In the genomic region with DNA sequence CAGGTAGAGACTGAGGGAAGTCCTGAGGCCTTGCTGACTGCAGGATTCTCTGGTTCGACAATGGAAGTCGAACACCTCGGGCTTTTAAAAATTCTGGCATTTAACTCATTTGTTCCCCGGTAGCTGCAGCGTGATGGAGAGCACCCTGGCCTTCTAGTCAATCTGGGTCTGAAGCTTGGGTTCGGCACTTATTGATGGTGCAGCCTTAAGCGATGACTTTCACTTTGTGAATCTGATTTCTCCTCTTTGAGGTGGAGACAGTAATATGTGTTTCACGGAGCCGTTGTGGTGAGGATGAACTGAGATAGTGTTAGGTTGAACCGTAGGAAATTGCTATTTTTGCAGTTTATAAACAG, we compare ENCODE assay signal across 8 cellular contexts. TPM values are rescaled to one million over a fixed set of nuclear protein-coding genes. Genes with fewer than 3 reads are reported as not detected.
A peak's percentile ranks its signal among the peaks of the same experiment; 100 is the strongest.
DNase-seq lines count a peak whose midpoint lies in the region; ATAC-seq and TF ChIP-seq lines count a peak whose summit lies in the region.

No MANE protein-coding gene starts in this region.

- ATAC-seq in stimulated activated naive CD8-positive, alpha-beta T cell treated with anti-CD3 and anti-CD28 coated beads, Interleukin-15, Interleukin-2, amounts not matched to agents 100 U/mL and 50 U/mL, for 24 hours = no peak
- no peak for ATAC-seq in GM21619 (IDR thresholded peaks at IDR 0.05; ENCODE audit: unreplicated experiment)

- no peaks in the 10 kb centered on the region for H3K9me3 Mint-ChIP-seq in stimulated activated naive CD8-positive, alpha-beta T cell treated with anti-CD3 and anti-CD28 coated beads, Interleukin-15, Interleukin-2, amounts not matched to agents 100 ng/mL and 50 ng/mL, for 24 hours
- H3K9me3 Mint-ChIP-seq in brain = no peaks in the 10 kb centered on the region
- H3K9me3 Mint-ChIP-seq in mesothelial cell of epicardium = no peaks in the 10 kb centered on the region

- DNase-seq in stimulated activated naive CD8-positive, alpha-beta T cell treated with anti-CD3 and anti-CD28 coated beads, Interleukin-15, Interleukin-2, amounts not matched to agents 100 U/mL and 50 U/mL, for 24 hours = no peak
- DNase-seq in mesothelial cell of epicardium (ENCODE audit: low spot score in 2 of 2, unreplicated experiment in 2 of 2) (no peak), cerebellum (ENCODE audit: low spot score) (no peak), NCI-H2081 treated with DMSO at 0.1 percent for 48 hours (lab: John Stamatoyannopoulos, UW) (no peak), COLO668 (lab: John Stamatoyannopoulos, UW; ENCODE audit: unreplicated experiment) (no peak)

- H3K27me3 Mint-ChIP-seq in stimulated activated naive CD8-positive, alpha-beta T cell treated with anti-CD3 and anti-CD28 coated beads, Interleukin-15, Interleukin-2, amounts not matched to agents 100 ng/mL and 50 ng/mL, for 24 hours = no peaks in the 10 kb centered on the region
- H3K27me3 Mint-ChIP-seq in brain (peaks cover 25% of the 10 kb centered on the region), mesothelial cell of epicardium (ENCODE audit: low read depth) (peaks cover 19% of the 10 kb centered on the region)

- H3K4me1 Mint-ChIP-seq in stimulated activated naive CD8-positive, alpha-beta T cell treated with anti-CD3 and anti-CD28 coated beads, Interleukin-15, Interleukin-2, amounts not matched to agents 100 ng/mL and 50 ng/mL, for 24 hours (ENCODE audit: low read depth) = peaks cover 36% of the 10 kb centered on the region
- peaks cover 44% of the 10 kb centered on the region for H3K4me1 Mint-ChIP-seq in brain
- H3K4me1 Mint-ChIP-seq in mesothelial cell of epicardium = peaks cover 28% of the 10 kb centered on the region

- TF ChIP-seq CTCF in brain (conservative IDR thresholded peaks at IDR 0.05) (peak; percentile 39 to 62), mesothelial cell of epicardium (IDR thresholded peaks at IDR 0.05; ENCODE audit: unreplicated experiment) (no peak)

- peaks cover 18% of the 10 kb centered on the region for H3K36me3 Mint-ChIP-seq in stimulated activated naive CD8-positive, alpha-beta T cell treated with anti-CD3 and anti-CD28 coated beads, Interleukin-15, Interleukin-2, amounts not matched to agents 100 ng/mL and 50 ng/mL, for 24 hours (ENCODE audit: low read depth)
- H3K36me3 Mint-ChIP-seq in brain (peaks cover 21% of the 10 kb centered on the region), mesothelial cell of epicardium (peaks cover 7% of the 10 kb centered on the region)

- H3K4me3 Mint-ChIP-seq in stimulated activated naive CD8-positive, alpha-beta T cell treated with anti-CD3 and anti-CD28 coated beads, Interleukin-15, Interleukin-2, amounts not matched to agents 100 ng/mL and 50 ng/mL, for 24 hours = peak overlapping the region; percentile 86
- H3K4me3 Mint-ChIP-seq in brain (peak overlapping the region; percentile 85 to 92 (median 86)), mesothelial cell of epicardium (peak overlapping the region; percentile 74)

- peak overlapping the region; percentile 93 for H3K27ac Mint-ChIP-seq in stimulated activated naive CD8-positive, alpha-beta T cell treated with anti-CD3 and anti-CD28 coated beads, Interleukin-15, Interleukin-2, amounts not matched to agents 100 ng/mL and 50 ng/mL, for 24 hours
- H3K27ac Mint-ChIP-seq in brain (peak overlapping the region; percentile 81 to 97 (median 92)), mesothelial cell of epicardium (peak overlapping the region; percentile 67)

RNA-seq across cellular contexts. Expression of gene PARP6, which starts 0.6 kb away (rescaled TPM):
- polyA plus RNA-seq in brain (ENCODE audit: insufficient read depth, low read depth, low replicate concordance) = 124 TPM
- total RNA-seq in mesothelial cell of epicardium (127 to 138 TPM (median 134 TPM) in 3 replicates), cerebellum (68.8 TPM)

RNA-seq across cellular contexts. Expression of gene PKM, which starts 42.0 kb away (rescaled TPM):
- 979 TPM for polyA plus RNA-seq in brain (ENCODE audit: insufficient read depth, low read depth, low replicate concordance)
- 424 to 453 TPM (median 452 TPM) in 3 replicates for total RNA-seq in mesothelial cell of epicardium
- total RNA-seq in cerebellum = 327 TPM

RNA-seq across cellular contexts. Expression of gene CELF6, which starts 47.0 kb away (rescaled TPM):
- polyA plus RNA-seq in brain (ENCODE audit: insufficient read depth, low read depth, low replicate concordance) = 8.6 TPM
- 1.2 to 1.9 TPM (median 1.3 TPM) in 3 replicates for total RNA-seq in mesothelial cell of epicardium
- total RNA-seq in cerebellum = 7.3 TPM
